21 cellular contexts compared by ENCODE assay signal in the genomic region with DNA sequence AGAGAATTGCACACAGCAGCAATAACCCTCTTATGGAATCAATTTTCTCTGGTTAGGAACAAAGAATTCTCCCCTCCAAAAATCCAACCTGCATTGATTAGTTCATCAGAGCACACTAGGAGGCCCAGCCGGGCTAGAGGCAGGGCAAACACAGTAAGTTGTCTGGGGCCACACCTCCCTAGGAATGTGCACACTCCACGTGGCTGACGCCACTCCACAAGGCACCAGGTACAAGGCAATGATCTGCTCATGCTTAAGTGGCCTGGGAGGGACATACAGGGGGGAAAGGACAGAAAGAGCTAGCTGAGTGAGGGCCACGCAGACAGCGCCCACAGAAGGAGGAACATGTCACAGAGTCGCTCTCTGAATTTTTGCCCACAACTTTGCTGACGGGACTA.
A peak's percentile ranks its signal among the peaks of the same experiment; 100 is the strongest.
DNase-seq lines count a peak whose midpoint lies in the region; ATAC-seq and TF ChIP-seq lines count a peak whose summit lies in the region.
"Had no signal": no experiment of that assay in that cellular context is flagged by ENCODE, and none has a peak within 500 bp of the region (broad histone marks: within the 10 kb centered on the region; RNA-seq: fewer than 3 reads in every experiment).

No MANE protein-coding gene starts in this region.

- H3K27ac ChIP-seq in GM23338 (ENCODE audit: low read depth) (no peak overlapping the region), SK-N-SH (ENCODE audit: low read depth in 2 of 2, low read length in 1 of 2) (peak overlapping the region in 1 of 2 experiments; percentile 51; a peak in 2 of 4 replicates), upper lobe of left lung (peak overlapping the region in 2 of 4 donors; percentile 0 to 12)
- H3K27ac ChIP-seq: tibial nerve had no signal

- POLR2A ChIA-PET in SK-N-SH (lab: Yijun Ruan, JAX), result no interaction called here

- H3K9ac ChIP-seq in SK-N-SH, result peak overlapping the region; percentile 9; the same call in 1 of the 2 replicates

- H3K36me3 ChIP-seq in GM23338 (ENCODE audit: insufficient read depth) (no peaks in the 10 kb centered on the region), SK-N-SH (replicated peaks in 1 of 2; ENCODE audit: control insufficient read depth in 1 of 2, insufficient read depth in 2 of 2, low read length in 1 of 2) (no peaks in the 10 kb centered on the region), upper lobe of left lung (no peaks in the 10 kb centered on the region)
- H3K36me3 ChIP-seq: tibial nerve had no signal

- CTCF ChIA-PET in SK-N-SH (lab: Yijun Ruan, JAX), result interaction anchor here (0.7 to 8.7 kb wide), 16 partner anchors 10 to 612 kb away, joined by 3 to 125 read pairs (median 9); partner anchors contain the start of genes COG1 and SSTR2

- WGBS in SK-N-SH (ENCODE audit: low lambda C conversion rate), result 82% methylated on average over 7 of the region's 7 CpGs
- WGBS in upper lobe of left lung, 2 donors, result 56 to 73% methylated on average over 7 of the region's 7 CpGs

- H3K4me3 Mint-ChIP-seq in GM23338, result no peak overlapping the region
- H3K4me3 Mint-ChIP-seq: activated CD4-positive, alpha-beta T cell treated with anti-CD3 and anti-CD28 coated beads, Interleukin-2, amount 10 ng/mL, durations not matched to agents 7 days and 5 days; central memory CD8-positive, alpha-beta T cell; natural killer cell treated with Interleukin-12 subunit alpha and Interleukin-12 subunit beta and Interleukin-15 and Interleukin-18, amount 100 ng/mL, for 72 hours had no signal

- DNase-seq in GM23338 (ENCODE audit: low spot score), result no peak
- no peak for DNase-seq in SK-N-SH
- peak in 1 of 2 donors; percentile 70 for DNase-seq in upper lobe of left lung
- no peak for DNase-seq in left cardiac atrium
- DNase-seq in stimulated activated CD4-positive, alpha-beta T cell treated with anti-CD3 and anti-CD28 coated beads, Interleukin-15, amount 100 ng/mL, for 24 hours, result no peak
- DNase-seq in activated T-cell treated with anti-CD3 and anti-CD28 coated beads for 4 hours, result no peak
- DNase-seq: activated CD4-positive, alpha-beta T cell treated with anti-CD3 and anti-CD28 coated beads, Interleukin-2, amount 10 ng/mL, durations not matched to agents 7 days and 5 days; activated CD8-positive, alpha-beta memory T cell treated with anti-CD3 and anti-CD28 coated beads, Interleukin-2, amount 50 U/mL, for 48 hours; activated gamma-delta T cell; effector memory CD4-positive, alpha-beta T cell; GOT3; hippocampal formation; MV-4-11; NCI-H187 treated with DMSO at 0.1 percent for 48 hours; NCI-H446 treated with DMSO at 0.1 percent for 48 hours; posterior cingulate gyrus; stimulated activated naive CD8-positive, alpha-beta T cell treated with anti-CD3 and anti-CD28 coated beads, Interleukin-15, Interleukin-2, amounts not matched to agents 100 U/mL and 50 U/mL, for 24 hours had no signal

- H3K79me2 ChIP-seq in GM23338 (replicated peaks; ENCODE audit: insufficient read depth) (no peaks in the 10 kb centered on the region), SK-N-SH (ENCODE audit: insufficient read depth) (peaks cover under 1% of the 10 kb centered on the region; the same call in 1 of the 2 replicates)

- ATAC-seq in GM23338, result no peak
- ATAC-seq in esophagus mucosa, result peak; percentile 8
- ATAC-seq in upper lobe of left lung (ENCODE audit: low FRiP score in 2 of 2), result peak; percentile 29 to 81
- no peak for ATAC-seq in left cardiac atrium
- ATAC-seq: natural killer cell treated with Interleukin-12 subunit alpha and Interleukin-12 subunit beta and Interleukin-15 and Interleukin-18, amount 100 ng/mL, for 72 hours; stimulated activated naive CD8-positive, alpha-beta T cell treated with anti-CD3 and anti-CD28 coated beads, Interleukin-15, Interleukin-2, amounts not matched to agents 100 U/mL and 50 U/mL, for 24 hours had no signal

- TF ChIP-seq RAD21 in SK-N-SH (IDR thresholded peaks at IDR 0.05; ENCODE audit: low read length), result no peak

- H3K4me1 ChIP-seq in GM23338 (ENCODE audit: insufficient read depth) (no peaks in the 10 kb centered on the region), SK-N-SH (ENCODE audit: control insufficient read depth in 1 of 2, insufficient read depth in 2 of 2, low read depth in 1 of 2, low read length in 1 of 2) (peaks cover 5 to 12% of the 10 kb centered on the region in 2 experiments; a peak in 2 of 4 replicates), upper lobe of left lung (peaks cover 7 to 45% (median 12%) of the 10 kb centered on the region in 4 donors)

- H3K9me3 ChIP-seq in SK-N-SH, result no peaks in the 10 kb centered on the region
- H3K9me3 ChIP-seq in upper lobe of left lung, result no peaks in the 10 kb centered on the region
- H3K9me3 ChIP-seq: tibial nerve had no signal

- TF ChIP-seq EP300 in SK-N-SH (IDR thresholded peaks at IDR 0.05; ENCODE audit: borderline replicate concordance in 1 of 2, low read depth in 1 of 2, low read length in 1 of 2) (no peak), upper lobe of left lung (IDR thresholded peaks at IDR 0.05) (no peak)

- intact Hi-C loops in left cardiac atrium (cut with DNase I), result loop anchor here in 1 of 2 donors (5.0 kb wide), 1 partner anchor 172 kb away; no protein-coding TSS in a partner anchor

- H3K9me2 ChIP-seq in GM23338 (ENCODE audit: insufficient read depth), result no peaks in the 10 kb centered on the region
- no peaks in the 10 kb centered on the region for H3K9me2 ChIP-seq in SK-N-SH

- H3F3A ChIP-seq in GM23338 (replicated peaks; ENCODE audit: low read depth), result no peaks in the 10 kb centered on the region
- H3F3A ChIP-seq in SK-N-SH (replicated peaks; ENCODE audit: insufficient read depth), result peaks cover 13% of the 10 kb centered on the region

- no peak overlapping the region for H2AFZ ChIP-seq in GM23338
- H2AFZ ChIP-seq in SK-N-SH (ENCODE audit: low read depth), result no peak overlapping the region

- H3K4me2 ChIP-seq in GM23338, result no peak overlapping the region
- H3K4me2 ChIP-seq in SK-N-SH, result peak overlapping the region; percentile 50; the same call in 1 of the 2 replicates

- H3K4me1 Mint-ChIP-seq in GM23338, result peaks cover 5% of the 10 kb centered on the region; the same call in 2 of the 3 replicates
- H3K4me1 Mint-ChIP-seq: activated CD4-positive, alpha-beta T cell treated with anti-CD3 and anti-CD28 coated beads, Interleukin-2, amount 10 ng/mL, durations not matched to agents 7 days and 5 days had no signal

- H3K36me3 Mint-ChIP-seq in GM23338 (ENCODE audit: low read depth), result no peaks in the 10 kb centered on the region
- H3K36me3 Mint-ChIP-seq: natural killer cell treated with Interleukin-12 subunit alpha and Interleukin-12 subunit beta and Interleukin-15 and Interleukin-18, amount 100 ng/mL, for 72 hours had no signal

- TF ChIP-seq POLR2A in upper lobe of left lung (IDR thresholded peaks at IDR 0.05), result no peak

- 0 out of 2 replicates have a peak overlapping the region, but pooled peaks have one; percentile 27 for H3K27ac Mint-ChIP-seq in GM23338
- H3K27ac Mint-ChIP-seq: activated CD4-positive, alpha-beta T cell treated with anti-CD3 and anti-CD28 coated beads, Interleukin-2, amount 10 ng/mL, durations not matched to agents 7 days and 5 days; natural killer cell treated with Interleukin-12 subunit alpha and Interleukin-12 subunit beta and Interleukin-15 and Interleukin-18, amount 100 ng/mL, for 72 hours had no signal

- no peak overlapping the region for H3K4me3 ChIP-seq in GM23338
- H3K4me3 ChIP-seq in SK-N-SH (ENCODE audit: low read depth in 2 of 2, low read length in 1 of 2), result no peak overlapping the region
- no peak overlapping the region for H3K4me3 ChIP-seq in upper lobe of left lung
- H3K4me3 ChIP-seq: tibial nerve had no signal

- H3K27me3 ChIP-seq in GM23338 (ENCODE audit: insufficient read depth) (no peaks in the 10 kb centered on the region), SK-N-SH (ENCODE audit: insufficient read depth) (no peaks in the 10 kb centered on the region), upper lobe of left lung (no peaks in the 10 kb centered on the region)
- H3K27me3 ChIP-seq: tibial nerve had no signal

- TF ChIP-seq CTCF in GM23338 (conservative IDR thresholded peaks at IDR 0.05; ENCODE audit: low read depth in 2 of 2) (no peak), SK-N-SH (IDR thresholded peaks at IDR 0.05) (no peak), upper lobe of left lung (IDR thresholded peaks at IDR 0.05) (no peak)

- H3K9me3 Mint-ChIP-seq in GM23338, result no peaks in the 10 kb centered on the region
- H3K9me3 Mint-ChIP-seq: activated CD4-positive, alpha-beta T cell treated with anti-CD3 and anti-CD28 coated beads, Interleukin-2, amount 10 ng/mL, durations not matched to agents 7 days and 5 days; central memory CD8-positive, alpha-beta T cell; natural killer cell treated with Interleukin-12 subunit alpha and Interleukin-12 subunit beta and Interleukin-15 and Interleukin-18, amount 100 ng/mL, for 72 hours had no signal

- peaks cover 2% of the 10 kb centered on the region for H3K27me3 Mint-ChIP-seq in GM23338 (ENCODE audit: insufficient read depth, low read depth, poor library complexity)
- H3K27me3 Mint-ChIP-seq: activated CD4-positive, alpha-beta T cell treated with anti-CD3 and anti-CD28 coated beads, Interleukin-2, amount 10 ng/mL, durations not matched to agents 7 days and 5 days; central memory CD8-positive, alpha-beta T cell; natural killer cell treated with Interleukin-12 subunit alpha and Interleukin-12 subunit beta and Interleukin-15 and Interleukin-18, amount 100 ng/mL, for 72 hours had no signal

- H4K20me1 ChIP-seq in GM23338 (replicated peaks; ENCODE audit: insufficient read depth) (no peaks in the 10 kb centered on the region), SK-N-SH (ENCODE audit: insufficient read depth) (no peaks in the 10 kb centered on the region)

TF ChIP-seq in GM23338, 12 proteins besides CTCF, POLR2A, EP300 and RAD21 (continues in another document):
- TF ChIP-seq EZH2 (IDR thresholded peaks at IDR 0.05; ENCODE audit: low read depth, unreplicated experiment) (no peak), CREB1 (CRISPR knock-in tag; IDR thresholded peaks at IDR 0.05; ENCODE audit: low read depth) (no peak), NANOG (IDR thresholded peaks at IDR 0.05; ENCODE audit: borderline replicate concordance) (no peak), ZNF331 (CRISPR knock-in tag; IDR thresholded peaks at IDR 0.05; ENCODE audit: low read depth) (no peak)

TF ChIP-seq in SK-N-SH, 30 proteins besides CTCF, POLR2A, EP300 and RAD21:
- no peak for TF ChIP-seq MXI1 (IDR thresholded peaks at IDR 0.05; ENCODE audit: low read depth, low read length)
- TF ChIP-seq YY1 (IDR thresholded peaks at IDR 0.05; ENCODE audit: low read depth), result 0 out of 2 replicates have a peak, but pooled peaks have one; percentile 7

Comparison
In these comparisons a context has a peak if more than half of its experiments do, and no peak if none do; other contexts are left out.
1. ATAC-seq: peak in esophagus mucosa (single experiment) and upper lobe of left lung (2 of 2); none in GM23338 (single experiment) and left cardiac atrium (0 of 2).